1 cellular context compared by ENCODE assay signal in the genomic region with DNA sequence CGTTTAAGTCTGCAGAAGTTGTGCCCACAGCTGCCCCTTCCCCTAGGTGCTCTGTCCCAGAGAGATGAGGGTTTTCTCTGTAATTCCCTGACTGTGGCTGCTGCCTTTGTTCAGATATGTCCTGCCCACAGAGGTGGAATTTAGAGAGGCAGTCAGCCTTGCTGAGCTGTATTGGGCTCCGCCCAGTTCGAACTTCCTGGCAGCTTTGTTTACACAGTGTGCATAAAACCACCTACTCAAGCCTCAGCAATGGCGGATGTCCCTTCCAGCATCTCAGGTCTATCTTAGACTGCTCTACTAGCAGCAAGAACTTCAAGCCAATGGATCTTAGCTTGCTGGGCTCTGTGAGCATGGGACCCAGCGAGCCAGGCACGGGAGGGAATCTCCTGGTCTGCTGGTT.
TF ChIP-seq lines count a peak whose summit lies in the region.

No MANE protein-coding gene starts in this region.

TF ChIP-seq in IMR-90, 13 proteins besides CTCF, POLR2A, EP300 and RAD21:
- TF ChIP-seq, protein P1, sequence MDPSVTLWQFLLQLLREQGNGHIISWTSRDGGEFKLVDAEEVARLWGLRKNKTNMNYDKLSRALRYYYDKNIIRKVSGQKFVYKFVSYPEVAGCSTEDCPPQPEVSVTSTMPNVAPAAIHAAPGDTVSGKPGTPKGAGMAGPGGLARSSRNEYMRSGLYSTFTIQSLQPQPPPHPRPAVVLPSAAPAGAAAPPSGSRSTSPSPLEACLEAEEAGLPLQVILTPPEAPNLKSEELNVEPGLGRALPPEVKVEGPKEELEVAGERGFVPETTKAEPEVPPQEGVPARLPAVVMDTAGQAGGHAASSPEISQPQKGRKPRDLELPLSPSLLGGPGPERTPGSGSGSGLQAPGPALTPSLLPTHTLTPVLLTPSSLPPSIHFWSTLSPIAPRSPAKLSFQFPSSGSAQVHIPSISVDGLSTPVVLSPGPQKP (IDR thresholded peaks at IDR 0.05; ENCODE audit: borderline replicate concordance, low read depth, low read length): no peak
- TF ChIP-seq CEBPB (IDR thresholded peaks at IDR 0.05; ENCODE audit: low read depth, low read length) (no peak), RCOR1 (IDR thresholded peaks at IDR 0.05; ENCODE audit: insufficient replicate concordance, low read length) (no peak), RFX5 (IDR thresholded peaks at IDR 0.05; ENCODE audit: low read depth, low read length) (no peak), SMC3 (IDR thresholded peaks at IDR 0.05; ENCODE audit: low read depth, low read length) (no peak), MAFK (IDR thresholded peaks at IDR 0.05; ENCODE audit: low read depth, low read length) (no peak), MXI1 (IDR thresholded peaks at IDR 0.05; ENCODE audit: borderline replicate concordance, low read depth, low read length) (no peak), MAZ (IDR thresholded peaks at IDR 0.05; ENCODE audit: borderline replicate concordance, low read depth, low read length) (no peak), BHLHE40 (IDR thresholded peaks at IDR 0.05; ENCODE audit: low read depth, low read length) (no peak), NFE2L2 (IDR thresholded peaks at IDR 0.05; ENCODE audit: low read depth, low read length) (no peak), CHD1 (IDR thresholded peaks at IDR 0.05; ENCODE audit: low read depth, low read length) (no peak), FOS (IDR thresholded peaks at IDR 0.05; ENCODE audit: low read depth, low read length) (no peak)
- TF ChIP-seq, protein P2, sequence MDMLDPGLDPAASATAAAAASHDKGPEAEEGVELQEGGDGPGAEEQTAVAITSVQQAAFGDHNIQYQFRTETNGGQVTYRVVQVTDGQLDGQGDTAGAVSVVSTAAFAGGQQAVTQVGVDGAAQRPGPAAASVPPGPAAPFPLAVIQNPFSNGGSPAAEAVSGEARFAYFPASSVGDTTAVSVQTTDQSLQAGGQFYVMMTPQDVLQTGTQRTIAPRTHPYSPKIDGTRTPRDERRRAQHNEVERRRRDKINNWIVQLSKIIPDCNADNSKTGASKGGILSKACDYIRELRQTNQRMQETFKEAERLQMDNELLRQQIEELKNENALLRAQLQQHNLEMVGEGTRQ (IDR thresholded peaks at IDR 0.05; ENCODE audit: low read depth, low read length): no peak
